10 cellular contexts compared by ENCODE assay signal in genomic region chr15:75916978-75917377, GRCh38.
"Had no signal": no experiment of that assay in that cellular context is flagged by ENCODE, and none has a peak within 500 bp of the region (broad histone marks: within the 10 kb centered on the region; RNA-seq: fewer than 3 reads in every experiment).

No MANE protein-coding gene starts in this region.

- H3K4me1 ChIP-seq: HAP-1 had no signal

- FAIRE-seq: HepG2, K562 had no signal

- H3K4me3 ChIP-seq: GM23248, HAP-1, K562 had no signal

- H3K27ac ChIP-seq: GM23248, HL-60 had no signal

- H3K9me3 ChIP-seq: HAP-1 had no signal

- H3K9ac ChIP-seq: GM23248 had no signal

- DNase-seq: GM23248, GOT3, H7, HFFc6, IMR-90, KG1 had no signal
